In the genomic region with DNA sequence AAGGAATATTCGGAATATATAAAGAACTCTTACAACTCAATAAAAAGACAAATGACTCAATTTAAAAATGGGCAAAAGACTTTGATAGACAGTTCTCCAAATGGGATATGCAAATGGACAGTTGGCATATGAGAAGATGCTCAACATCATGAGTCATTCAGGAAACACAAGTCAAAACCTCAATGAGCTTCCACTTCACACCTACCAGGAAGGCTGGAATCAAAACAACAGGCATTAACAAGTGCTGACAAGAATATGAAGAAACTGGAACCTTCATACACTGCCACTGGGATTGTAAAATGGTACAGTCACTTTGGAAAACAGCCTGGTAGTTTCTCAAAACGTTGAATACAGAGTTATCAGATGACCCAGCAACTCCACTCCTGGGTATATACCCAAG, we compare ENCODE assay signal across 24 cellular contexts. TPM values are rescaled to one million over a fixed set of nuclear protein-coding genes. Genes with fewer than 3 reads are reported as not detected.
"Had no signal": no experiment of that assay in that cellular context is flagged by ENCODE, and none has a peak within 500 bp of the region (broad histone marks: within the 10 kb centered on the region; RNA-seq: fewer than 3 reads in every experiment).

No MANE protein-coding gene starts in this region.

- H3K9me3 ChIP-seq: adrenal gland had no signal

- H3K4me3 Mint-ChIP-seq: activated CD4-positive, alpha-beta memory T cell treated with anti-CD3 and anti-CD28 coated beads, Interleukin-2, amount 10 ng/mL, durations not matched to agents 7 days and 5 days; activated CD4-positive, alpha-beta T cell treated with anti-CD3 and anti-CD28 coated beads for 36 hours; activated naive CD8-positive, alpha-beta T cell treated with anti-CD3 and anti-CD28 coated beads, Interleukin-2, amount 10 ng/mL, durations not matched to agents 7 days and 5 days; activated T-cell treated with anti-CD3 and anti-CD28 coated beads, Interleukin-2, amount 50 U/mL, for 72 hours; central memory CD8-positive, alpha-beta T cell; T-cell had no signal

- H3K36me3 ChIP-seq: adrenal gland, WERI-Rb-1 had no signal

- DNase-seq: activated CD4-positive, alpha-beta memory T cell treated with anti-CD3 and anti-CD28 coated beads, Interleukin-2, amount 10 ng/mL, durations not matched to agents 7 days and 5 days; activated CD4-positive, alpha-beta T cell treated with anti-CD3 and anti-CD28 coated beads for 36 hours; activated CD4-positive, alpha-beta T cell treated with anti-CD3 and anti-CD28 coated beads, Interleukin-2, amount 50 U/mL, for 1 hour; activated naive CD4-positive, alpha-beta T cell treated with anti-CD3 and anti-CD28 coated beads, Interleukin-2, amount 50 U/mL, for 16 hours; activated naive CD8-positive, alpha-beta T cell treated with anti-CD3 and anti-CD28 coated beads, Interleukin-2, amount 10 ng/mL, durations not matched to agents 7 days and 5 days; activated T-cell treated with anti-CD3 and anti-CD28 coated beads for 4 hours; activated T-cell treated with anti-CD3 and anti-CD28 coated beads, Interleukin-2, amount 50 U/mL, for 72 hours; adrenal gland; anterior cingulate cortex; Karpas-422; NCI-H1048; NCI-H1417; NCI-H1930; NCI-H345; NCI-H510A; NCI-H526 treated with DMSO at 0.1 percent for 48 hours; NCI-H82; T-cell; WERI-Rb-1 had no signal

- ATAC-seq: activated CD4-positive, alpha-beta T cell treated with anti-CD3 and anti-CD28 coated beads for 36 hours; activated T-cell treated with anti-CD3 and anti-CD28 coated beads, Interleukin-2, amount 50 U/mL, for 72 hours; K562; T-cell had no signal

- H3K4me1 ChIP-seq: adrenal gland had no signal

- H3K4me1 Mint-ChIP-seq: activated CD4-positive, alpha-beta memory T cell treated with anti-CD3 and anti-CD28 coated beads, Interleukin-2, amount 10 ng/mL, durations not matched to agents 7 days and 5 days; activated CD4-positive, alpha-beta T cell treated with anti-CD3 and anti-CD28 coated beads for 36 hours; activated naive CD8-positive, alpha-beta T cell treated with anti-CD3 and anti-CD28 coated beads, Interleukin-2, amount 10 ng/mL, durations not matched to agents 7 days and 5 days; central memory CD8-positive, alpha-beta T cell; T-cell had no signal

- H3K27me3 ChIP-seq: adrenal gland had no signal

- H3K36me3 Mint-ChIP-seq: activated naive CD8-positive, alpha-beta T cell treated with anti-CD3 and anti-CD28 coated beads, Interleukin-2, amount 10 ng/mL, durations not matched to agents 7 days and 5 days; T-cell had no signal

- H3K4me3 ChIP-seq: adrenal gland, K562, SK-N-MC had no signal

- H3K9me3 Mint-ChIP-seq: activated CD4-positive, alpha-beta memory T cell treated with anti-CD3 and anti-CD28 coated beads, Interleukin-2, amount 10 ng/mL, durations not matched to agents 7 days and 5 days; activated naive CD8-positive, alpha-beta T cell treated with anti-CD3 and anti-CD28 coated beads, Interleukin-2, amount 10 ng/mL, durations not matched to agents 7 days and 5 days; central memory CD8-positive, alpha-beta T cell; T-cell had no signal

- H3K27ac ChIP-seq: adrenal gland, SK-N-MC, WERI-Rb-1 had no signal

- H3K27ac Mint-ChIP-seq: activated CD4-positive, alpha-beta memory T cell treated with anti-CD3 and anti-CD28 coated beads, Interleukin-2, amount 10 ng/mL, durations not matched to agents 7 days and 5 days; activated CD4-positive, alpha-beta T cell treated with anti-CD3 and anti-CD28 coated beads for 36 hours; activated naive CD8-positive, alpha-beta T cell treated with anti-CD3 and anti-CD28 coated beads, Interleukin-2, amount 10 ng/mL, durations not matched to agents 7 days and 5 days; activated T-cell treated with anti-CD3 and anti-CD28 coated beads, Interleukin-2, amount 50 U/mL, for 72 hours; T-cell had no signal

RNA-seq across cellular contexts. Expression of gene PGBD5, which starts 17.2 kb away (rescaled TPM):
- total RNA-seq: activated CD4-positive, alpha-beta memory T cell treated with anti-CD3 and anti-CD28 coated beads, Interleukin-2, amount 10 ng/mL, durations not matched to agents 7 days and 5 days; activated naive CD8-positive, alpha-beta T cell treated with anti-CD3 and anti-CD28 coated beads, Interleukin-2, amount 10 ng/mL, durations not matched to agents 7 days and 5 days; OCI-LY7; T-helper 2 cell treated with Interferon-gamma antibody and Interleukin-4, amounts not matched to agents 100 ng/mL and 5 ng/mL, for 36 hours had no signal
